ENCODE assay signal across 8 cellular contexts in the genomic region with DNA sequence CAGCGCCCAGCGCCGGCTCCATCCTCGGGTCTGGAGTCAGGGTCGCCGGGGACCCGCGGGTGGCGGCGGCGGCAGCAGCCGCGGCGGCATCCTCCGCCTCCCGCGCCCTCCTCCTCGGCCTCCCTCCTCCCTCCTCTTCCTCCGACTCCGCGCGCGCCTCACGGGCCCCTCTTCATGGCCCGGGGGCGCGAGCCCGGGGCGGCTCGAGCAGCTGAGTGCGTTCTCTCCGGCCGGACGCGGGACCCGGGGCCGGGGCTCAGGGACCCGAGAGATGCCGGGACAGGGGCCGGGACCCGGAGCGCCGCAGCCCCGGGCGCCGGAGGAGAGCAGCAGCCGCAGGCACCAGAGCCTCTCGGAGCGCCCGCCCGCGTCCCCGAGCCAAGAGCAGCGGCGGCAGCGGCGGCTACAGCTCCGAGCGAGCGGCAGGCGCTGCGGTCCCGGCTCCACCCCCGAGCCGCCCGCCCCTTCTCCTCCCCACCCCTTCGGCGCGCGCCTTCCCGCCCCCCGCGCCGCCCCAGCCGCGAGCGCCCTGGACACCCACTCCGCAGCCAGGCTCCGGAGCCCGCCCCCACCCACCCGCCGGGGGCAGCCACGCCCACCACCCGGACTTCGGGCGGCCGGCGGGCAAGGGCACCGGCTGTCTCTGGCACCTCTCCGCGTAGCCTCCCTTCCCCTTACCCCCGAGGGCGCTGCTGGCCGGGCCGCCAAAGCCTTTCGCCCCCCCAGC. TPM values are rescaled to one million over a fixed set of nuclear protein-coding genes. Genes with fewer than 3 reads are reported as not detected.
DNase-seq lines count a peak whose midpoint lies in the region; ATAC-seq and TF ChIP-seq lines count a peak whose summit lies in the region.

A gene with protein sequence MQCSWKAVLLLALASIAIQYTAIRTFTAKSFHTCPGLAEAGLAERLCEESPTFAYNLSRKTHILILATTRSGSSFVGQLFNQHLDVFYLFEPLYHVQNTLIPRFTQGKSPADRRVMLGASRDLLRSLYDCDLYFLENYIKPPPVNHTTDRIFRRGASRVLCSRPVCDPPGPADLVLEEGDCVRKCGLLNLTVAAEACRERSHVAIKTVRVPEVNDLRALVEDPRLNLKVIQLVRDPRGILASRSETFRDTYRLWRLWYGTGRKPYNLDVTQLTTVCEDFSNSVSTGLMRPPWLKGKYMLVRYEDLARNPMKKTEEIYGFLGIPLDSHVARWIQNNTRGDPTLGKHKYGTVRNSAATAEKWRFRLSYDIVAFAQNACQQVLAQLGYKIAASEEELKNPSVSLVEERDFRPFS (minus strand): TSS at position 417 of the 727 bp plus-strand sequence. CDS start 14,699 bp downstream, outside the sequence.

- DNase-seq in CD4-positive, alpha-beta T cell: no peak
- no peak for DNase-seq in activated T-helper 2 cell treated with anti-CD3 and anti-CD28 coated beads, Interferon-gamma antibody, Interleukin-2, Interleukin-4, amounts not matched to agents 10 μg/mL and 5 μg/mL and 100 μg/mL, durations not matched to agents 14 hours and 24 hours and 36 hours (ENCODE audit: low spot score)
- DNase-seq in Right ventricle myocardium inferior (ENCODE audit: missing footprints) (peak; percentile 76), omental fat pad (ENCODE audit: low spot score) (no peak)

- CTCF ChIA-PET in CD4-positive, alpha-beta T cell (lab: Charles Lee): no interaction called here

- intact Hi-C loops in CD4-positive, alpha-beta T cell (cut with DNase I, micrococcal nuclease): no loop called here
- intact Hi-C loops in activated T-helper 2 cell treated with anti-CD3 and anti-CD28 coated beads, Interferon-gamma antibody, Interleukin-2, Interleukin-4, amounts not matched to agents 10 μg/mL and 5 μg/mL and 100 μg/mL, durations not matched to agents 14 hours and 24 hours and 36 hours (cut with micrococcal nuclease): no loop called here
- intact Hi-C loops in Right ventricle myocardium inferior (cut with DNase I): loop anchor here (2.0 to 10.0 kb wide), 3 partner anchors 59 to 179 kb away; a partner anchor contains a TSS

- H3K9me3 ChIP-seq in CD4-positive, alpha-beta T cell (ENCODE audit: control insufficient read depth, low read length): no peaks in the 10 kb centered on the region

- no peak for ATAC-seq in CD4-positive, alpha-beta T cell (ENCODE audit: poor library complexity)
- ATAC-seq in Right ventricle myocardium inferior: peak; percentile 86
- peak; percentile 64 for ATAC-seq in omental fat pad (ENCODE audit: low FRiP score)
- no peak for ATAC-seq in GM21390 (IDR thresholded peaks at IDR 0.05; ENCODE audit: unreplicated experiment)
- no peak for ATAC-seq in GM18505 (IDR thresholded peaks at IDR 0.05; ENCODE audit: unreplicated experiment)
- no peak for ATAC-seq in GM18520 (IDR thresholded peaks at IDR 0.05; ENCODE audit: unreplicated experiment)

- no peaks in the 10 kb centered on the region for H3K36me3 Mint-ChIP-seq in CD4-positive, alpha-beta T cell (ENCODE audit: low read depth)
- no peaks in the 10 kb centered on the region for H3K36me3 Mint-ChIP-seq in IgD-negative memory B cell
- H3K36me3 Mint-ChIP-seq in activated T-helper 2 cell treated with anti-CD3 and anti-CD28 coated beads, Interferon-gamma antibody, Interleukin-2, Interleukin-4, amounts not matched to agents 10 μg/mL and 5 μg/mL and 100 μg/mL, durations not matched to agents 14 hours and 24 hours and 36 hours (ENCODE audit: low read depth): no peaks in the 10 kb centered on the region

- no peak for TF ChIP-seq CTCF in CD4-positive, alpha-beta T cell (IDR thresholded peaks at IDR 0.05)
- TF ChIP-seq CTCF in omental fat pad (IDR thresholded peaks at IDR 0.05): no peak

- H3K27me3 Mint-ChIP-seq in CD4-positive, alpha-beta T cell: peaks cover 77% of the 10 kb centered on the region
- peaks cover 54% of the 10 kb centered on the region for H3K27me3 Mint-ChIP-seq in IgD-negative memory B cell
- peaks cover 60% of the 10 kb centered on the region for H3K27me3 Mint-ChIP-seq in activated T-helper 2 cell treated with anti-CD3 and anti-CD28 coated beads, Interferon-gamma antibody, Interleukin-2, Interleukin-4, amounts not matched to agents 10 μg/mL and 5 μg/mL and 100 μg/mL, durations not matched to agents 14 hours and 24 hours and 36 hours (ENCODE audit: low read depth)

- H3K9me3 Mint-ChIP-seq in CD4-positive, alpha-beta T cell: no peaks in the 10 kb centered on the region
- H3K9me3 Mint-ChIP-seq in IgD-negative memory B cell: no peaks in the 10 kb centered on the region
- no peaks in the 10 kb centered on the region for H3K9me3 Mint-ChIP-seq in activated T-helper 2 cell treated with anti-CD3 and anti-CD28 coated beads, Interferon-gamma antibody, Interleukin-2, Interleukin-4, amounts not matched to agents 10 μg/mL and 5 μg/mL and 100 μg/mL, durations not matched to agents 14 hours and 24 hours and 36 hours

- H3K27me3 ChIP-seq in CD4-positive, alpha-beta T cell (ENCODE audit: control insufficient read depth, insufficient read depth, low read length): peaks cover 71% of the 10 kb centered on the region

- no peaks in the 10 kb centered on the region for H3K4me1 Mint-ChIP-seq in CD4-positive, alpha-beta T cell (ENCODE audit: low read depth)
- peaks cover 0 to 2% (median 0%) of the 10 kb centered on the region in 3 donors for H3K4me1 Mint-ChIP-seq in IgD-negative memory B cell
- H3K4me1 Mint-ChIP-seq in activated T-helper 2 cell treated with anti-CD3 and anti-CD28 coated beads, Interferon-gamma antibody, Interleukin-2, Interleukin-4, amounts not matched to agents 10 μg/mL and 5 μg/mL and 100 μg/mL, durations not matched to agents 14 hours and 24 hours and 36 hours (ENCODE audit: low read depth): peaks cover 2% of the 10 kb centered on the region

- H3K27ac Mint-ChIP-seq in CD4-positive, alpha-beta T cell: no peak within 1 kb of the TSS
- no peak within 1 kb of the TSS for H3K27ac Mint-ChIP-seq in IgD-negative memory B cell
- no peak within 1 kb of the TSS for H3K27ac Mint-ChIP-seq in activated T-helper 2 cell treated with anti-CD3 and anti-CD28 coated beads, Interferon-gamma antibody, Interleukin-2, Interleukin-4, amounts not matched to agents 10 μg/mL and 5 μg/mL and 100 μg/mL, durations not matched to agents 14 hours and 24 hours and 36 hours

- H3K4me3 Mint-ChIP-seq in CD4-positive, alpha-beta T cell: peak within 1 kb of the TSS; percentile 85
- peak within 1 kb of the TSS; percentile 17 to 80 (median 58) for H3K4me3 Mint-ChIP-seq in IgD-negative memory B cell
- H3K4me3 Mint-ChIP-seq in activated T-helper 2 cell treated with anti-CD3 and anti-CD28 coated beads, Interferon-gamma antibody, Interleukin-2, Interleukin-4, amounts not matched to agents 10 μg/mL and 5 μg/mL and 100 μg/mL, durations not matched to agents 14 hours and 24 hours and 36 hours (ENCODE audit: low read depth): peak within 1 kb of the TSS; percentile 66

- H3K27ac ChIP-seq in CD4-positive, alpha-beta T cell (ENCODE audit: low read depth, low read length): no peak within 1 kb of the TSS

- POLR2A ChIA-PET in CD4-positive, alpha-beta T cell (lab: Charles Lee): no interaction called here

- TF ChIP-seq POLR2A in GM18505 (IDR thresholded peaks at IDR 0.05; ENCODE audit: borderline replicate concordance, extremely low read depth, insufficient read depth, insufficient read length): no peak

RNA-seq across cellular contexts. Expression of the gene that starts here (rescaled TPM):
- total RNA-seq in CD4-positive, alpha-beta T cell: not detected
- polyA plus RNA-seq in IgD-negative memory B cell: not detected
- 0.34 and 0.51 TPM in 2 replicates for total RNA-seq in activated T-helper 2 cell treated with anti-CD3 and anti-CD28 coated beads, Interferon-gamma antibody, Interleukin-2, Interleukin-4, amounts not matched to agents 10 μg/mL and 5 μg/mL and 100 μg/mL, durations not matched to agents 14 hours and 24 hours and 36 hours
- total RNA-seq in Right ventricle myocardium inferior (3.2 TPM), omental fat pad (1 to 10 TPM in 3 of 4 donors, under 1 TPM in 1; 0.37 to 8.4 (median 2.7) TPM)

Comparison
In these comparisons a context has a peak if more than half of its experiments do, and no peak if none do; other contexts are left out.
1. ATAC-seq: peak in Right ventricle myocardium inferior (single experiment) and omental fat pad (single experiment); none in CD4-positive, alpha-beta T cell (single experiment), GM21390 (single experiment), GM18505 (single experiment) and GM18520 (single experiment).
2. Peak in every context shown above with its lines, with median percentiles within 50 percentile points of each other: H3K4me3 Mint-ChIP-seq.